25 cellular contexts compared by ENCODE assay signal in genomic region chr1:27973771-27974452, GRCh38. TPM values are rescaled to one million over a fixed set of nuclear protein-coding genes. Genes with fewer than 3 reads are reported as not detected.
A peak's percentile ranks its signal among the peaks of the same experiment; 100 is the strongest.
DNase-seq lines count a peak whose midpoint lies in the region; ATAC-seq, FAIRE-seq and TF ChIP-seq lines count a peak whose summit lies in the region.
"Had no signal": no experiment of that assay in that cellular context is flagged by ENCODE, and none has a peak within 500 bp of the region (broad histone marks: within the 10 kb centered on the region; RNA-seq: fewer than 3 reads in every experiment).

No MANE protein-coding gene starts in this region.

- H3K4me3 Mint-ChIP-seq in CD4-positive, alpha-beta T cell: no peak overlapping the region
- H3K4me3 Mint-ChIP-seq in neural crest cell: no peak overlapping the region
- no peak overlapping the region for H3K4me3 Mint-ChIP-seq in neural progenitor cell
- H3K4me3 Mint-ChIP-seq: CD8-positive, alpha-beta memory T cell; dendritic cell treated with granulocyte-macrophage colony-stimulating factor and Interleukin-4, amounts not matched to agents 40 ng/mL and 50 ng/mL, for 4 days had no signal

- TF ChIP-seq CTCF in CD4-positive, alpha-beta T cell (IDR thresholded peaks at IDR 0.05): no peak
- no peak for TF ChIP-seq CTCF in HEK293 (tag by site-specific recombination; IDR thresholded peaks at IDR 0.05)
- TF ChIP-seq CTCF in dorsolateral prefrontal cortex (IDR thresholded peaks at IDR 0.05 in 54 of 56, conservative IDR thresholded peaks at IDR 0.05 in 2 of 56; ENCODE audit: low read depth in 1 of 56, partially characterized antibody in 56 of 56): no peak
- TF ChIP-seq CTCF in neural crest cell (conservative IDR thresholded peaks at IDR 0.05): no peak
- no peak for TF ChIP-seq CTCF in neural progenitor cell (IDR thresholded peaks at IDR 0.05)

- CTCF ChIA-PET in CD4-positive, alpha-beta T cell (lab: Charles Lee): interaction anchor here (1.0 to 1.1 kb wide), 2 partner anchors 14 to 116 kb away, joined by 3 read pairs; partner anchors contain the start of gene XKR8
- CTCF ChIA-PET in HEK293 (lab: Yijun Ruan, JAX): interaction anchor here (0.9 to 1.3 kb wide), 4 partner anchors 10 to 35 kb away, joined by 3 to 4 read pairs (median 4); no protein-coding TSS in a partner anchor

- H3K36me3 Mint-ChIP-seq in CD4-positive, alpha-beta T cell (ENCODE audit: low read depth): peaks cover 35% of the 10 kb centered on the region
- H3K36me3 Mint-ChIP-seq in neural crest cell (ENCODE audit: low read depth) (no peaks in the 10 kb centered on the region), neural progenitor cell (peaks cover 7% of the 10 kb centered on the region)

- H3K4me1 ChIP-seq in HEK293 (ENCODE audit: control insufficient read depth, insufficient read depth, low read length) (peaks cover 7% of the 10 kb centered on the region), neural progenitor cell (no peaks in the 10 kb centered on the region)

- no peaks in the 10 kb centered on the region for H3K9me3 ChIP-seq in CD4-positive, alpha-beta T cell (ENCODE audit: control insufficient read depth, low read length)
- H3K9me3 ChIP-seq in HEK293 (ENCODE audit: control insufficient read depth, insufficient read depth, low read depth, low read length) (no peaks in the 10 kb centered on the region), neural progenitor cell (ENCODE audit: low read depth) (no peaks in the 10 kb centered on the region)
- H3K9me3 ChIP-seq: ovary, sigmoid colon, stomach had no signal

- no peak for DNase-seq in CD4-positive, alpha-beta T cell
- DNase-seq in dorsolateral prefrontal cortex: peak in 1 of 10 donors; percentile 45
- no peak for DNase-seq in neural crest cell (ENCODE audit: low read depth, low spot score)
- no peak for DNase-seq in kidney tubule cell (ENCODE audit: low spot score)
- DNase-seq in frontal cortex (ENCODE audit: low spot score in 2 of 2): no peak
- no peak for DNase-seq in neural progenitor cell (ENCODE audit: low spot score)
- DNase-seq: activated CD4-positive, alpha-beta T cell treated with anti-CD3 and anti-CD28 coated beads for 1 hour; activated naive CD4-positive, alpha-beta T cell treated with anti-CD3 and anti-CD28 coated beads, Interleukin-2, amount 50 U/mL, for 16 hours; CD8-positive, alpha-beta memory T cell; DMS153; glutamatergic neuron; kidney; NCI-H1436 treated with DMSO at 0.1 percent for 48 hours; NCI-H2107; ovary; sigmoid colon; stimulated activated CD4-positive, alpha-beta T cell treated with anti-CD3 and anti-CD28 coated beads, Interleukin-15, amount 100 ng/mL, for 24 hours; stomach; T-helper 1 cell had no signal

- POLR2A ChIA-PET in CD4-positive, alpha-beta T cell (lab: Charles Lee): no interaction called here
- POLR2A ChIA-PET in HEK293 (lab: Yijun Ruan, JAX): no interaction called here

- H3K4me3 ChIP-seq in HEK293 (ENCODE audit: low read depth, low read length): no peak overlapping the region
- peak overlapping the region in 1 of 59 donors; percentile 10 for H3K4me3 ChIP-seq in dorsolateral prefrontal cortex
- no peak overlapping the region for H3K4me3 ChIP-seq in neural progenitor cell
- H3K4me3 ChIP-seq: cardiac muscle cell, lung, ovary, sigmoid colon, stomach had no signal

- H3K27ac Mint-ChIP-seq in CD4-positive, alpha-beta T cell: peak overlapping the region; percentile 33
- H3K27ac Mint-ChIP-seq in neural crest cell (ENCODE audit: unreplicated experiment): peak overlapping the region; percentile 45
- H3K27ac Mint-ChIP-seq in neural progenitor cell: no peak overlapping the region
- H3K27ac Mint-ChIP-seq: dendritic cell treated with granulocyte-macrophage colony-stimulating factor and Interleukin-4, amounts not matched to agents 40 ng/mL and 50 ng/mL, for 4 days had no signal

- H3K9me3 Mint-ChIP-seq in CD4-positive, alpha-beta T cell: no peaks in the 10 kb centered on the region
- H3K9me3 Mint-ChIP-seq in neural crest cell (no peaks in the 10 kb centered on the region), neural progenitor cell (no peaks in the 10 kb centered on the region)
- H3K9me3 Mint-ChIP-seq: CD8-positive, alpha-beta memory T cell; dendritic cell treated with granulocyte-macrophage colony-stimulating factor and Interleukin-4, amounts not matched to agents 40 ng/mL and 50 ng/mL, for 4 days had no signal

- intact Hi-C loops in CD4-positive, alpha-beta T cell (cut with DNase I, micrococcal nuclease): no loop called here
- intact Hi-C loops in dorsolateral prefrontal cortex (cut with DNase I): loop anchor here in 1 of 2 donors (2.0 kb wide), 1 partner anchor 117 kb away; no protein-coding TSS in a partner anchor

- no peak overlapping the region for H3K9ac ChIP-seq in neural progenitor cell

- H3F3A ChIP-seq in neural progenitor cell (ENCODE audit: low read depth): no peaks in the 10 kb centered on the region

- FAIRE-seq in frontal cortex (lab: Jason Lieb, UNC): no peak
- FAIRE-seq: kidney, RCC 7860 had no signal

- peaks cover 0 to 61% of the 10 kb centered on the region in 2 experiments; a peak in 1 of 3 replicates for H3K36me3 ChIP-seq in HEK293 (ENCODE audit: control insufficient read depth in 2 of 2, insufficient read depth in 1 of 2, low read length in 2 of 2)
- no peaks in the 10 kb centered on the region for H3K36me3 ChIP-seq in neural progenitor cell
- H3K36me3 ChIP-seq: ovary had no signal

- no peak overlapping the region for H3K27ac ChIP-seq in CD4-positive, alpha-beta T cell (ENCODE audit: low read depth, low read length)
- no peak overlapping the region for H3K27ac ChIP-seq in HEK293 (ENCODE audit: extremely low read depth, low read depth, low read length)
- H3K27ac ChIP-seq in dorsolateral prefrontal cortex: peak overlapping the region in 58 of 59 donors; percentile 21 to 94 (median 82)
- H3K27ac ChIP-seq in neural progenitor cell: no peak overlapping the region
- H3K27ac ChIP-seq: cardiac muscle cell, ovary, sigmoid colon, stomach had no signal

- H2AFZ ChIP-seq in neural progenitor cell (replicated peaks): no peak overlapping the region

- no peaks in the 10 kb centered on the region for H3K27me3 ChIP-seq in CD4-positive, alpha-beta T cell (ENCODE audit: control insufficient read depth, insufficient read depth, low read length)
- H3K27me3 ChIP-seq in dorsolateral prefrontal cortex (no peaks in the 10 kb centered on the region), neural progenitor cell (no peaks in the 10 kb centered on the region)
- H3K27me3 ChIP-seq: cardiac muscle cell, ovary, sigmoid colon, stomach had no signal

- no peaks in the 10 kb centered on the region for H4K20me1 ChIP-seq in neural progenitor cell (ENCODE audit: low read depth)

- no peak overlapping the region for H3K4me2 ChIP-seq in neural progenitor cell

- no peaks in the 10 kb centered on the region for H3K27me3 Mint-ChIP-seq in CD4-positive, alpha-beta T cell
- H3K27me3 Mint-ChIP-seq in neural crest cell (ENCODE audit: low read depth) (no peaks in the 10 kb centered on the region), neural progenitor cell (ENCODE audit: insufficient read depth, low read depth) (no peaks in the 10 kb centered on the region)
- H3K27me3 Mint-ChIP-seq: CD8-positive, alpha-beta memory T cell; dendritic cell treated with granulocyte-macrophage colony-stimulating factor and Interleukin-4, amounts not matched to agents 40 ng/mL and 50 ng/mL, for 4 days had no signal

- no peaks in the 10 kb centered on the region for H3K79me2 ChIP-seq in neural progenitor cell (ENCODE audit: low read depth)

- peaks cover 16% of the 10 kb centered on the region for H3K4me1 Mint-ChIP-seq in CD4-positive, alpha-beta T cell (ENCODE audit: low read depth)
- H3K4me1 Mint-ChIP-seq in neural crest cell (no peaks in the 10 kb centered on the region), neural progenitor cell (no peaks in the 10 kb centered on the region)

- no peak for ATAC-seq in CD4-positive, alpha-beta T cell (ENCODE audit: poor library complexity)

TF ChIP-seq in HEK293, 187 proteins besides CTCF, POLR2A, EP300 and RAD21 (continues in another document):
- no peak for TF ChIP-seq KLF8 (tag by site-specific recombination; IDR thresholded peaks at IDR 0.05)
- no peak for TF ChIP-seq ZNF548 (tag by site-specific recombination; IDR thresholded peaks at IDR 0.05)
- TF ChIP-seq TCF7L2 (IDR thresholded peaks at IDR 0.05; ENCODE audit: borderline replicate concordance, low read depth, low read length): no peak
- no peak for TF ChIP-seq ZNF624 (tag by site-specific recombination; IDR thresholded peaks at IDR 0.05)
- TF ChIP-seq ZNF596 (tag by site-specific recombination; IDR thresholded peaks at IDR 0.05): 0 out of 2 replicates have a peak, but pooled peaks have one; percentile 55
- no peak for TF ChIP-seq ZNF692 (tag by site-specific recombination; IDR thresholded peaks at IDR 0.05)
- TF ChIP-seq PRDM1 (tag by site-specific recombination; IDR thresholded peaks at IDR 0.05): 0 out of 2 replicates have a peak, but pooled peaks have one; percentile 31
- TF ChIP-seq KLF10 (tag by site-specific recombination; IDR thresholded peaks at IDR 0.05): no peak
- no peak for TF ChIP-seq ZBTB7A (tag by site-specific recombination; IDR thresholded peaks at IDR 0.05; ENCODE audit: low read depth)
- TF ChIP-seq ZFP69B (tag by site-specific recombination; IDR thresholded peaks at IDR 0.05): no peak

RNA-seq across cellular contexts. Expression of gene XKR8, which starts 14.1 kb away (rescaled TPM):
- total RNA-seq in CD4-positive, alpha-beta T cell: 1 to 10 TPM; 5.4 to 5.5 TPM
- total RNA-seq in dorsolateral prefrontal cortex: 10 to 100 TPM in 7 of 120 experiments, 1 to 10 TPM in 113; 2.3 to 13.1 (median 5.5) TPM
- 9.6 and 11.8 TPM in 2 replicates for total RNA-seq in neural crest cell
- total RNA-seq in frontal cortex: 2.4 TPM
- total RNA-seq in neural progenitor cell (ENCODE audit: low replicate concordance): 4.3 and 13.0 TPM in 2 replicates
- total RNA-seq: SK-MEL-5 had no signal

RNA-seq across cellular contexts. Expression of gene SMPDL3B, which starts 39.1 kb away (rescaled TPM):
- not detected for total RNA-seq in CD4-positive, alpha-beta T cell
- total RNA-seq in dorsolateral prefrontal cortex (1 to 10 TPM in 57 of 120 experiments, under 1 TPM in 60, not detected in 3; 0.28 to 2.8 (median 0.98) TPM), neural crest cell (not detected in 2 replicates), frontal cortex (0.82 TPM), neural progenitor cell (ENCODE audit: low replicate concordance) (1.2 and 3.9 TPM in 2 replicates)

RNA-seq across cellular contexts. Expression of gene RPA2, which starts 59.5 kb away (rescaled TPM):
- total RNA-seq in CD4-positive, alpha-beta T cell: 1 to 10 TPM; 7.0 to 7.5 TPM
- total RNA-seq in dorsolateral prefrontal cortex: 10 to 100 TPM; 22.6 to 58.6 (median 33.9) TPM
- 63.0 and 72.1 TPM in 2 replicates for total RNA-seq in neural crest cell
- 86.8 TPM for total RNA-seq in frontal cortex
- total RNA-seq in neural progenitor cell (ENCODE audit: low replicate concordance): 94.3 and 97.0 TPM in 2 replicates

Comparison
In these comparisons a context has a peak if more than half of its experiments do, and no peak if none do; other contexts are left out.
1. H3K27ac ChIP-seq: peak in dorsolateral prefrontal cortex (58 of 59); none in CD4-positive, alpha-beta T cell (single experiment), HEK293 (single experiment) and neural progenitor cell (single experiment).